8 cellular contexts compared by ENCODE assay signal in genomic region chr14:49619730-49620129, GRCh38. TPM values are rescaled to one million over a fixed set of nuclear protein-coding genes. Genes with fewer than 3 reads are reported as not detected.
DNase-seq lines count a peak whose midpoint lies in the region; ATAC-seq, FAIRE-seq and TF ChIP-seq lines count a peak whose summit lies in the region.

No MANE protein-coding gene starts in this region.

- H3F3A ChIP-seq in SK-N-SH (replicated peaks; ENCODE audit: insufficient read depth) = peaks cover 24% of the 10 kb centered on the region

- POLR2A ChIA-PET in SK-N-SH (lab: Yijun Ruan, JAX) = interaction anchor here (0.8 to 2.8 kb wide), 10 partner anchors 9 to 232 kb away, joined by 3 to 17 read pairs (median 6); partner anchors contain the start of genes DNAAF2, KLHDC2, LRR1 and NEMF

- H3K36me3 Mint-ChIP-seq in activated naive CD4-positive, alpha-beta T cell treated with anti-CD3 and anti-CD28 coated beads, Interleukin-2, amount 50 U/mL, for 72 hours = peaks cover 41% of the 10 kb centered on the region in 2 donors
- peaks cover 3 to 9% (median 9%) of the 10 kb centered on the region in 3 donors for H3K36me3 Mint-ChIP-seq in immature natural killer cell

- peaks cover 73% of the 10 kb centered on the region for H3K79me2 ChIP-seq in SK-N-SH (ENCODE audit: insufficient read depth)

- H3K9ac ChIP-seq in SK-N-SH = peak overlapping the region; percentile 95

- TF ChIP-seq RAD21 in SK-N-SH (IDR thresholded peaks at IDR 0.05; ENCODE audit: low read length) = no peak

- no peak for TF ChIP-seq POLR2A in erythroblast (IDR thresholded peaks at IDR 0.05; ENCODE audit: low read length)

- H4K20me1 ChIP-seq in SK-N-SH (ENCODE audit: insufficient read depth) = peaks cover 39% of the 10 kb centered on the region

- H3K4me1 ChIP-seq in SK-N-SH (ENCODE audit: control insufficient read depth in 1 of 2, insufficient read depth in 2 of 2, low read depth in 1 of 2, low read length in 1 of 2) = peaks cover 22 to 29% of the 10 kb centered on the region in 2 experiments

- DNase-seq in SK-N-SH (no peak), immature natural killer cell (no peak), substantia nigra (lab: John Stamatoyannopoulos, UW) (no peak), erythroblast (lab: John Stamatoyannopoulos, UW) (no peak), occipital lobe (lab: John Stamatoyannopoulos, UW) (no peak), RCC 7860 (ENCODE audit: low spot score) (no peak)
- no peak for DNase-seq in activated naive CD4-positive, alpha-beta T cell treated with anti-CD3 and anti-CD28 coated beads, Interleukin-2, amount 50 U/mL, for 72 hours (ENCODE audit: low spot score in 2 of 2)

- peak overlapping the region; percentile 92 to 96 for H3K4me3 ChIP-seq in SK-N-SH (ENCODE audit: low read depth in 2 of 2, low read length in 1 of 2)

- H3K4me3 Mint-ChIP-seq in immature natural killer cell = peak overlapping the region; percentile 97 to 99 (median 98)

- peaks cover 8 to 13% (median 11%) of the 10 kb centered on the region in 3 donors for H3K27me3 Mint-ChIP-seq in immature natural killer cell (ENCODE audit: low read depth in 3 of 3)

- no peaks in the 10 kb centered on the region for H3K27me3 ChIP-seq in SK-N-SH (ENCODE audit: insufficient read depth)

- H3K9me3 ChIP-seq in SK-N-SH = no peaks in the 10 kb centered on the region

- peaks cover 23 to 37% of the 10 kb centered on the region in 2 experiments for H3K36me3 ChIP-seq in SK-N-SH (replicated peaks in 1 of 2; ENCODE audit: control insufficient read depth in 1 of 2, insufficient read depth in 2 of 2, low read length in 1 of 2)

- no peaks in the 10 kb centered on the region for H3K9me3 Mint-ChIP-seq in activated naive CD4-positive, alpha-beta T cell treated with anti-CD3 and anti-CD28 coated beads, Interleukin-2, amount 50 U/mL, for 72 hours
- H3K9me3 Mint-ChIP-seq in immature natural killer cell = no peaks in the 10 kb centered on the region

- H3K4me2 ChIP-seq in SK-N-SH = peak overlapping the region; percentile 87

- FAIRE-seq in RCC 7860 (lab: Jason Lieb, UNC) = no peak

- H2AFZ ChIP-seq in SK-N-SH (ENCODE audit: low read depth) = peak overlapping the region; percentile 88; the same call in 1 of the 2 replicates

- no peak for TF ChIP-seq CTCF in SK-N-SH (IDR thresholded peaks at IDR 0.05)

- no peak for TF ChIP-seq EP300 in SK-N-SH (IDR thresholded peaks at IDR 0.05; ENCODE audit: borderline replicate concordance in 1 of 2, low read depth in 1 of 2, low read length in 1 of 2)

- H3K27ac Mint-ChIP-seq in activated naive CD4-positive, alpha-beta T cell treated with anti-CD3 and anti-CD28 coated beads, Interleukin-2, amount 50 U/mL, for 72 hours = peak overlapping the region; percentile 98
- peak overlapping the region; percentile 96 to 100 (median 99) for H3K27ac Mint-ChIP-seq in immature natural killer cell

- no peak for ATAC-seq in SK-N-SH treated with all-trans-retinoic acid at 6 μM for 48 hours
- ATAC-seq in activated naive CD4-positive, alpha-beta T cell treated with anti-CD3 and anti-CD28 coated beads, Interleukin-2, amount 50 U/mL, for 72 hours = no peak

- 2% methylated on average over 11 of the region's 11 CpGs for WGBS in SK-N-SH (ENCODE audit: low lambda C conversion rate)

- H3K27ac ChIP-seq in SK-N-SH (ENCODE audit: low read depth in 2 of 2, low read length in 1 of 2) (peak overlapping the region; percentile 97 to 98), substantia nigra (ENCODE audit: low read depth, low read length, poor library complexity, severe bottlenecking) (peak overlapping the region; percentile 90)

- CTCF ChIA-PET in SK-N-SH (lab: Yijun Ruan, JAX) = interaction anchor here (0.6 to 6.1 kb wide), 8 partner anchors 13 to 243 kb away, joined by 3 to 39 read pairs (median 4); partner anchors contain the start of genes DNAAF2, LRR1 and RPS29

- peaks cover 58 to 67% of the 10 kb centered on the region in 2 donors for H3K4me1 Mint-ChIP-seq in immature natural killer cell

- no peaks in the 10 kb centered on the region for H3K9me2 ChIP-seq in SK-N-SH

TF ChIP-seq in SK-N-SH, 30 proteins besides CTCF, POLR2A, EP300 and RAD21 (continues in another document):
- TF ChIP-seq MAX (IDR thresholded peaks at IDR 0.05; ENCODE audit: low read depth) = no peak
- TF ChIP-seq RXRA (IDR thresholded peaks at IDR 0.05; ENCODE audit: borderline replicate concordance, low read depth) = no peak; the same call in 1 of the 2 replicates
- TF ChIP-seq ZBTB33 (IDR thresholded peaks at IDR 0.05; ENCODE audit: borderline replicate concordance, low read depth) = no peak
- TF ChIP-seq RFX5 (IDR thresholded peaks at IDR 0.05; ENCODE audit: low read length) = no peak

TF ChIP-seq in SK-N-SH treated with all-trans-retinoic acid at 6 μM for 48 hours, 23 proteins besides CTCF, POLR2A, EP300 and RAD21 (continues in another document):
- no peak for TF ChIP-seq CSRNP3 (CRISPR knock-in tag; IDR thresholded peaks at IDR 0.05)
- TF ChIP-seq RARB (CRISPR knock-in tag; IDR thresholded peaks at IDR 0.05) = no peak
- TF ChIP-seq GLIS3 (CRISPR knock-in tag; IDR thresholded peaks at IDR 0.05) = no peak
- TF ChIP-seq TSHZ2 (CRISPR knock-in tag; IDR thresholded peaks at IDR 0.05) = no peak

RNA-seq across cellular contexts. Expression of gene RPL36AL, which starts 0.7 kb away (rescaled TPM):
- polyA plus RNA-seq in SK-N-SH (2012; rRNA removed) (260 and 337 TPM in 2 replicates), immature natural killer cell (100 to 1,000 TPM; 610 to 699 (median 654) TPM)
- polyA plus RNA-seq in SK-N-SH (2012; cell fraction: cytosol; rRNA removed) = 446 and 755 TPM in 2 replicates
- 59.1 and 73.7 TPM in 2 replicates for polyA plus RNA-seq in SK-N-SH (2012; cell fraction: nucleus; rRNA removed)
- total RNA-seq in activated naive CD4-positive, alpha-beta T cell treated with anti-CD3 and anti-CD28 coated beads, Interleukin-2, amount 50 U/mL, for 72 hours = 100 to 1,000 TPM; 206 to 219 TPM
- 63.3 TPM for total RNA-seq in occipital lobe

RNA-seq across cellular contexts. Expression of gene MGAT2, which starts 0.9 kb away (rescaled TPM):
- polyA plus RNA-seq in SK-N-SH (2012; rRNA removed) (20.6 and 22.0 TPM in 2 replicates), immature natural killer cell (10 to 100 TPM; 32.0 to 50.0 (median 37.8) TPM)
- polyA plus RNA-seq in SK-N-SH (2012; cell fraction: cytosol; rRNA removed) = 24.4 and 24.8 TPM in 2 replicates
- polyA plus RNA-seq in SK-N-SH (2012; cell fraction: nucleus; rRNA removed) = 9.3 and 9.7 TPM in 2 replicates
- 10 to 100 TPM; 30.6 to 37.2 TPM for total RNA-seq in activated naive CD4-positive, alpha-beta T cell treated with anti-CD3 and anti-CD28 coated beads, Interleukin-2, amount 50 U/mL, for 72 hours
- 47.3 TPM for total RNA-seq in occipital lobe

RNA-seq across cellular contexts. Expression of gene DNAAF2, which starts 15.3 kb away (rescaled TPM):
- polyA plus RNA-seq in SK-N-SH (2012; rRNA removed) (8.9 and 9.9 TPM in 2 replicates), immature natural killer cell (10 to 100 TPM; 13.3 to 17.2 (median 15.4) TPM)
- polyA plus RNA-seq in SK-N-SH (2012; cell fraction: cytosol; rRNA removed) = 10.8 and 11.4 TPM in 2 replicates
- 5.8 and 9.6 TPM in 2 replicates for polyA plus RNA-seq in SK-N-SH (2012; cell fraction: nucleus; rRNA removed)
- total RNA-seq in activated naive CD4-positive, alpha-beta T cell treated with anti-CD3 and anti-CD28 coated beads, Interleukin-2, amount 50 U/mL, for 72 hours = 1 to 10 TPM; 7.2 to 8.0 TPM
- 17.2 TPM for total RNA-seq in occipital lobe

RNA-seq across cellular contexts. Expression of gene LRR1, which starts 21.0 kb away (rescaled TPM):
- polyA plus RNA-seq in SK-N-SH (2012; rRNA removed) (9.3 and 9.5 TPM in 2 replicates), immature natural killer cell (10 to 100 TPM; 10.6 to 14.4 (median 12.5) TPM)
- polyA plus RNA-seq in SK-N-SH (2012; cell fraction: cytosol; rRNA removed) = 11.5 and 17.6 TPM in 2 replicates
- polyA plus RNA-seq in SK-N-SH (2012; cell fraction: nucleus; rRNA removed) = 3.7 and 4.5 TPM in 2 replicates
- 10 to 100 TPM; 23.3 to 47.4 TPM for total RNA-seq in activated naive CD4-positive, alpha-beta T cell treated with anti-CD3 and anti-CD28 coated beads, Interleukin-2, amount 50 U/mL, for 72 hours
- total RNA-seq in occipital lobe = 6.2 TPM

RNA-seq across cellular contexts. Expression of gene RPS29, which starts 33.5 kb away (rescaled TPM):
- polyA plus RNA-seq in SK-N-SH (2012; rRNA removed) (11,220 and 15,074 TPM in 2 replicates), immature natural killer cell (1,000 to 10,000 TPM; 2,323 to 7,295 (median 3,604) TPM)
- 14,126 and 18,473 TPM in 2 replicates for polyA plus RNA-seq in SK-N-SH (2012; cell fraction: cytosol; rRNA removed)
- polyA plus RNA-seq in SK-N-SH (2012; cell fraction: nucleus; rRNA removed) = 2,005 and 4,034 TPM in 2 replicates
- 1,000 to 10,000 TPM; 2,240 to 2,407 TPM for total RNA-seq in activated naive CD4-positive, alpha-beta T cell treated with anti-CD3 and anti-CD28 coated beads, Interleukin-2, amount 50 U/mL, for 72 hours
- 2,148 TPM for total RNA-seq in occipital lobe
